2 cellular contexts compared by ENCODE assay signal in the genomic region with DNA sequence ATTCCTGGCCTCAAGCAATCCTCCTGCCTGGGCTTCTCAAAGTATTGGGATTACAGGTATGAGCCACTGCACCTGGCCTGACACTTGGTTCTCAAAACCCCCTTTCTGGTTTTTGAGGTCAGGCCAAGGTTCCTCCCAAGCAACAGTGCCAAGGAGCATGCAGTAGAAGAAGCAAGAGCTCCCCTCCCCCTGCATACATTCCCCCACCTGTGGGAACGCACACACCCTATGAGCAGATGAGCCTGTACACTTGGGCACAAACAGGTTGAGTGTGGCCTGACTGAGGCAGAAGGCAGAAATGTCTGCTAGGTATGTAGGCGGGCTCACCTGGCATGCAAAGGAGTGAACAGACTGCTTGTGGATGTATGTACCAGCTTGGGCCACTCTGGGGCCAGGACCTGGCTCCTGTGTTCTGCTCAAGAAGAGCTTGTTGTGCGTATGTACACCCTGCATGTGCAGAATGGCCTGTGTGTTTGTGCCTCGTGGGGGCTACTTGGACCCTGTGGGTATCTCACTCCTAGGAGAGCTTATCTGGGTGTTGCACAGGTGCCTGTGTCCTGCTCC.
TF ChIP-seq lines count a peak whose summit lies in the region.

No MANE protein-coding gene starts in this region.

TF ChIP-seq in SK-N-SH, 30 proteins besides CTCF, POLR2A, EP300 and RAD21 (continued from another document):
- TF ChIP-seq NRF1 (IDR thresholded peaks at IDR 0.05; ENCODE audit: low read depth, low read length), result no peak
- TF ChIP-seq TCF12 (IDR thresholded peaks at IDR 0.05), result no peak
- TF ChIP-seq, protein P1, sequence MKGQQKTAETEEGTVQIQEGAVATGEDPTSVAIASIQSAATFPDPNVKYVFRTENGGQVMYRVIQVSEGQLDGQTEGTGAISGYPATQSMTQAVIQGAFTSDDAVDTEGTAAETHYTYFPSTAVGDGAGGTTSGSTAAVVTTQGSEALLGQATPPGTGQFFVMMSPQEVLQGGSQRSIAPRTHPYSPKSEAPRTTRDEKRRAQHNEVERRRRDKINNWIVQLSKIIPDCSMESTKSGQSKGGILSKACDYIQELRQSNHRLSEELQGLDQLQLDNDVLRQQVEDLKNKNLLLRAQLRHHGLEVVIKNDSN (IDR thresholded peaks at IDR 0.05; ENCODE audit: borderline replicate concordance, low read depth), result no peak
- no peak for TF ChIP-seq NFIC (IDR thresholded peaks at IDR 0.05; ENCODE audit: borderline replicate concordance)
- TF ChIP-seq, protein P2, sequence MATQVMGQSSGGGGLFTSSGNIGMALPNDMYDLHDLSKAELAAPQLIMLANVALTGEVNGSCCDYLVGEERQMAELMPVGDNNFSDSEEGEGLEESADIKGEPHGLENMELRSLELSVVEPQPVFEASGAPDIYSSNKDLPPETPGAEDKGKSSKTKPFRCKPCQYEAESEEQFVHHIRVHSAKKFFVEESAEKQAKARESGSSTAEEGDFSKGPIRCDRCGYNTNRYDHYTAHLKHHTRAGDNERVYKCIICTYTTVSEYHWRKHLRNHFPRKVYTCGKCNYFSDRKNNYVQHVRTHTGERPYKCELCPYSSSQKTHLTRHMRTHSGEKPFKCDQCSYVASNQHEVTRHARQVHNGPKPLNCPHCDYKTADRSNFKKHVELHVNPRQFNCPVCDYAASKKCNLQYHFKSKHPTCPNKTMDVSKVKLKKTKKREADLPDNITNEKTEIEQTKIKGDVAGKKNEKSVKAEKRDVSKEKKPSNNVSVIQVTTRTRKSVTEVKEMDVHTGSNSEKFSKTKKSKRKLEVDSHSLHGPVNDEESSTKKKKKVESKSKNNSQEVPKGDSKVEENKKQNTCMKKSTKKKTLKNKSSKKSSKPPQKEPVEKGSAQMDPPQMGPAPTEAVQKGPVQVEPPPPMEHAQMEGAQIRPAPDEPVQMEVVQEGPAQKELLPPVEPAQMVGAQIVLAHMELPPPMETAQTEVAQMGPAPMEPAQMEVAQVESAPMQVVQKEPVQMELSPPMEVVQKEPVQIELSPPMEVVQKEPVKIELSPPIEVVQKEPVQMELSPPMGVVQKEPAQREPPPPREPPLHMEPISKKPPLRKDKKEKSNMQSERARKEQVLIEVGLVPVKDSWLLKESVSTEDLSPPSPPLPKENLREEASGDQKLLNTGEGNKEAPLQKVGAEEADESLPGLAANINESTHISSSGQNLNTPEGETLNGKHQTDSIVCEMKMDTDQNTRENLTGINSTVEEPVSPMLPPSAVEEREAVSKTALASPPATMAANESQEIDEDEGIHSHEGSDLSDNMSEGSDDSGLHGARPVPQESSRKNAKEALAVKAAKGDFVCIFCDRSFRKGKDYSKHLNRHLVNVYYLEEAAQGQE (IDR thresholded peaks at IDR 0.05; ENCODE audit: low read depth, low read length), result no peak
- no peak for TF ChIP-seq RFX5 (IDR thresholded peaks at IDR 0.05; ENCODE audit: low read length)

TF ChIP-seq in HCT116, 20 proteins besides CTCF, POLR2A, EP300 and RAD21 (continued from another document):
- TF ChIP-seq, protein P2 (IDR thresholded peaks at IDR 0.05; ENCODE audit: low read depth), result no peak
- no peak for TF ChIP-seq FOSL1 (IDR thresholded peaks at IDR 0.05; ENCODE audit: low read depth)
- TF ChIP-seq SP1 (IDR thresholded peaks at IDR 0.05; ENCODE audit: low read depth), result no peak
- no peak for TF ChIP-seq CEBPB (IDR thresholded peaks at IDR 0.05; ENCODE audit: low read depth)
- no peak for TF ChIP-seq SIN3A (IDR thresholded peaks at IDR 0.05; ENCODE audit: low read depth)
- no peak for TF ChIP-seq EZH2phosphoT487 (IDR thresholded peaks at IDR 0.05; ENCODE audit: borderline replicate concordance)
